In genomic region chr15:68735610-68736009, GRCh38 we compare ENCODE assay signal across 34 cellular contexts.
"Had no signal": no experiment of that assay in that cellular context is flagged by ENCODE, and none has a peak within 500 bp of the region (broad histone marks: within the 10 kb centered on the region; RNA-seq: fewer than 3 reads in every experiment).

No MANE protein-coding gene starts in this region.

- H3K36me3 Mint-ChIP-seq: activated CD8-positive, alpha-beta memory T cell treated with anti-CD3 and anti-CD28 coated beads, Interleukin-2, amount 10 ng/mL, durations not matched to agents 7 days and 5 days; activated naive CD4-positive, alpha-beta T cell treated with anti-CD3 and anti-CD28 coated beads, Interleukin-2, amount 10 ng/mL, durations not matched to agents 7 days and 5 days; activated naive CD4-positive, alpha-beta T cell treated with anti-CD3 and anti-CD28 coated beads, Interleukin-2, amount 50 U/mL, for 24 hours; activated naive CD8-positive, alpha-beta T cell; activated naive CD8-positive, alpha-beta T cell treated with anti-CD3 and anti-CD28 coated beads, Interleukin-2, amount 10 ng/mL, durations not matched to agents 7 days and 5 days; brain had no signal

- ATAC-seq: activated CD8-positive, alpha-beta memory T cell treated with anti-CD3 and anti-CD28 coated beads, Interleukin-2, amount 10 ng/mL, durations not matched to agents 7 days and 5 days; activated CD8-positive, alpha-beta T cell treated with anti-CD3 and anti-CD28 coated beads, Interleukin-2, amount 10 ng/mL, durations not matched to agents 7 days and 5 days; activated naive CD8-positive, alpha-beta T cell treated with anti-CD3 and anti-CD28 coated beads, Interleukin-2, amount 50 U/mL, for 24 hours had no signal

- H3K9me3 Mint-ChIP-seq: activated B cell treated with CpG ODN at 0.5 μM for 24 hours; activated CD4-positive, alpha-beta memory T cell treated with anti-CD3 and anti-CD28 coated beads, Interleukin-2, amount 10 ng/mL, durations not matched to agents 7 days and 5 days; activated CD4-positive, alpha-beta T cell treated with anti-CD3 and anti-CD28 coated beads, Interleukin-2, amount 10 ng/mL, durations not matched to agents 7 days and 5 days; activated naive CD4-positive, alpha-beta T cell treated with anti-CD3 and anti-CD28 coated beads, Interleukin-2, amount 10 ng/mL, durations not matched to agents 7 days and 5 days; activated naive CD4-positive, alpha-beta T cell treated with anti-CD3 and anti-CD28 coated beads, Interleukin-2, amount 50 U/mL, for 24 hours; activated naive CD8-positive, alpha-beta T cell treated with anti-CD3 and anti-CD28 coated beads, Interleukin-2, amount 10 ng/mL, durations not matched to agents 7 days and 5 days; activated naive CD8-positive, alpha-beta T cell treated with anti-CD3 and anti-CD28 coated beads, Interleukin-2, amount 50 U/mL, for 24 hours; activated T-cell treated with anti-CD3 and anti-CD28 coated beads, Interleukin-2, amount 50 U/mL, for 24 hours; activated T-helper 2 cell treated with anti-CD3 and anti-CD28 coated beads, Interferon-gamma antibody, Interleukin-2, Interleukin-4, amounts not matched to agents 10 μg/mL and 5 μg/mL and 100 μg/mL, durations not matched to agents 14 hours and 24 hours and 36 hours; brain; T-helper 1 cell treated with Interleukin-12 subunit alpha and Interleukin-12 subunit beta and Interleukin-4 antibody, amounts not matched to agents 30 μg/mL and 1 μg/mL, for 36 hours; T-helper 2 cell treated with Interferon-gamma antibody and Interleukin-4, amounts not matched to agents 5 μg/mL and 100 μg/mL, for 36 hours had no signal

- H3K27ac Mint-ChIP-seq: activated B cell treated with CpG ODN at 0.5 μM for 24 hours; activated CD4-positive, alpha-beta memory T cell treated with anti-CD3 and anti-CD28 coated beads, Interleukin-2, amount 10 ng/mL, durations not matched to agents 7 days and 5 days; activated CD4-positive, alpha-beta T cell treated with anti-CD3 and anti-CD28 coated beads, Interleukin-2, amount 10 ng/mL, durations not matched to agents 7 days and 5 days; activated CD8-positive, alpha-beta memory T cell treated with anti-CD3 and anti-CD28 coated beads, Interleukin-2, amount 10 ng/mL, durations not matched to agents 7 days and 5 days; activated CD8-positive, alpha-beta T cell treated with anti-CD3 and anti-CD28 coated beads, Interleukin-2, amount 10 ng/mL, durations not matched to agents 7 days and 5 days; activated naive CD4-positive, alpha-beta T cell treated with anti-CD3 and anti-CD28 coated beads, Interleukin-2, amount 10 ng/mL, durations not matched to agents 7 days and 5 days; activated naive CD4-positive, alpha-beta T cell treated with anti-CD3 and anti-CD28 coated beads, Interleukin-2, amount 50 U/mL, for 24 hours; activated naive CD8-positive, alpha-beta T cell; activated naive CD8-positive, alpha-beta T cell treated with anti-CD3 and anti-CD28 coated beads, Interleukin-2, amount 10 ng/mL, durations not matched to agents 7 days and 5 days; activated naive CD8-positive, alpha-beta T cell treated with anti-CD3 and anti-CD28 coated beads, Interleukin-2, amount 50 U/mL, for 24 hours; activated T-cell treated with anti-CD3 and anti-CD28 coated beads, Interleukin-2, amount 50 U/mL, for 24 hours; activated T-helper 2 cell treated with anti-CD3 and anti-CD28 coated beads, Interferon-gamma antibody, Interleukin-2, Interleukin-4, amounts not matched to agents 10 μg/mL and 5 μg/mL and 100 μg/mL, durations not matched to agents 14 hours and 24 hours and 36 hours; brain; T-helper 1 cell treated with Interleukin-12 subunit alpha and Interleukin-12 subunit beta and Interleukin-4 antibody, amounts not matched to agents 30 μg/mL and 1 μg/mL, for 36 hours; T-helper 2 cell treated with Interferon-gamma antibody and Interleukin-4, amounts not matched to agents 5 μg/mL and 100 μg/mL, for 36 hours had no signal

- H3K36me3 ChIP-seq: ascending aorta, cardiac muscle cell had no signal

- H3K4me3 ChIP-seq: ascending aorta, cardiac muscle cell had no signal

- H3K4me3 Mint-ChIP-seq: activated CD4-positive, alpha-beta memory T cell treated with anti-CD3 and anti-CD28 coated beads, Interleukin-2, amount 10 ng/mL, durations not matched to agents 7 days and 5 days; activated CD4-positive, alpha-beta T cell treated with anti-CD3 and anti-CD28 coated beads, Interleukin-2, amount 10 ng/mL, durations not matched to agents 7 days and 5 days; activated CD8-positive, alpha-beta memory T cell treated with anti-CD3 and anti-CD28 coated beads, Interleukin-2, amount 10 ng/mL, durations not matched to agents 7 days and 5 days; activated CD8-positive, alpha-beta T cell treated with anti-CD3 and anti-CD28 coated beads, Interleukin-2, amount 10 ng/mL, durations not matched to agents 7 days and 5 days; activated naive CD4-positive, alpha-beta T cell treated with anti-CD3 and anti-CD28 coated beads, Interleukin-2, amount 10 ng/mL, durations not matched to agents 7 days and 5 days; activated naive CD4-positive, alpha-beta T cell treated with anti-CD3 and anti-CD28 coated beads, Interleukin-2, amount 50 U/mL, for 24 hours; activated naive CD8-positive, alpha-beta T cell; activated naive CD8-positive, alpha-beta T cell treated with anti-CD3 and anti-CD28 coated beads, Interleukin-2, amount 10 ng/mL, durations not matched to agents 7 days and 5 days; activated naive CD8-positive, alpha-beta T cell treated with anti-CD3 and anti-CD28 coated beads, Interleukin-2, amount 50 U/mL, for 24 hours; activated T-cell treated with anti-CD3 and anti-CD28 coated beads, Interleukin-2, amount 50 U/mL, for 24 hours; brain; T-helper 1 cell treated with Interleukin-12 subunit alpha and Interleukin-12 subunit beta and Interleukin-4 antibody, amounts not matched to agents 30 μg/mL and 1 μg/mL, for 36 hours; T-helper 2 cell treated with Interferon-gamma antibody and Interleukin-4, amounts not matched to agents 5 μg/mL and 100 μg/mL, for 36 hours had no signal

- H3K4me1 Mint-ChIP-seq: activated naive CD4-positive, alpha-beta T cell treated with anti-CD3 and anti-CD28 coated beads, Interleukin-2, amount 10 ng/mL, durations not matched to agents 7 days and 5 days had no signal

- H3K27me3 ChIP-seq: ascending aorta, cardiac muscle cell had no signal

- H3K27me3 Mint-ChIP-seq: activated naive CD4-positive, alpha-beta T cell treated with anti-CD3 and anti-CD28 coated beads, Interleukin-2, amount 50 U/mL, for 24 hours; activated naive CD8-positive, alpha-beta T cell; activated naive CD8-positive, alpha-beta T cell treated with anti-CD3 and anti-CD28 coated beads, Interleukin-2, amount 50 U/mL, for 24 hours; brain had no signal

- H3K27ac ChIP-seq: ascending aorta, cardiac muscle cell, VCaP had no signal

- H3K9me3 ChIP-seq: ascending aorta had no signal

- DNase-seq: activated B cell treated with CpG ODN at 0.5 μM for 24 hours; activated CD4-positive, alpha-beta memory T cell treated with anti-CD3 and anti-CD28 coated beads, Interleukin-2, amount 10 ng/mL, durations not matched to agents 7 days and 5 days; activated CD4-positive, alpha-beta T cell treated with anti-CD3 and anti-CD28 coated beads for 48 hours; activated CD4-positive, alpha-beta T cell treated with anti-CD3 and anti-CD28 coated beads, Interleukin-2, amount 10 ng/mL, durations not matched to agents 7 days and 5 days; activated CD4-positive, alpha-beta T cell treated with anti-CD3 and anti-CD28 coated beads, Interleukin-2, amount 50 U/mL, for 48 hours; activated CD4-positive, CD25-positive, alpha-beta regulatory T cell treated with anti-CD3 and anti-CD28 coated beads, Interleukin-2, amount 50 U/mL, for 72 hours; activated CD8-positive, alpha-beta memory T cell treated with anti-CD3 and anti-CD28 coated beads for 24 hours; activated CD8-positive, alpha-beta memory T cell treated with anti-CD3 and anti-CD28 coated beads, Interleukin-2, amount 10 ng/mL, durations not matched to agents 7 days and 5 days; activated CD8-positive, alpha-beta memory T cell treated with anti-CD3 and anti-CD28 coated beads, Interleukin-2, amount 50 U/mL, for 48 hours; activated CD8-positive, alpha-beta T cell treated with anti-CD3 and anti-CD28 coated beads, Interleukin-2, amount 10 ng/mL, durations not matched to agents 7 days and 5 days; activated effector memory CD4-positive, alpha-beta T cell treated with Interleukin-2 at 50 U/mL for 16 hours; activated gamma-delta T cell; activated naive CD4-positive, alpha-beta T cell treated with anti-CD3 and anti-CD28 coated beads, Interleukin-2, amount 10 ng/mL, durations not matched to agents 7 days and 5 days; activated naive CD4-positive, alpha-beta T cell treated with Interleukin-2 at 50 U/mL for 16 hours; activated naive CD8-positive, alpha-beta T cell treated with anti-CD3 and anti-CD28 coated beads, Interleukin-2, amount 10 ng/mL, durations not matched to agents 7 days and 5 days; activated naive CD8-positive, alpha-beta T cell treated with anti-CD3 and anti-CD28 coated beads, Interleukin-2, amount 50 U/mL, for 24 hours; activated T-cell treated with anti-CD3 and anti-CD28 coated beads, Interleukin-2, amount 50 U/mL, for 24 hours; activated T-cell treated with anti-CD3 and anti-CD28 coated beads, Interleukin-2, amount 50 U/mL, for 48 hours; amygdala; anterior cingulate cortex; central memory CD4-positive, alpha-beta T cell; SW 1271; T-helper 1 cell; T-helper 2 cell; T-helper 9 cell had no signal
